Comparison of ENCODE assay signal across 22 cellular contexts in the genomic region with DNA sequence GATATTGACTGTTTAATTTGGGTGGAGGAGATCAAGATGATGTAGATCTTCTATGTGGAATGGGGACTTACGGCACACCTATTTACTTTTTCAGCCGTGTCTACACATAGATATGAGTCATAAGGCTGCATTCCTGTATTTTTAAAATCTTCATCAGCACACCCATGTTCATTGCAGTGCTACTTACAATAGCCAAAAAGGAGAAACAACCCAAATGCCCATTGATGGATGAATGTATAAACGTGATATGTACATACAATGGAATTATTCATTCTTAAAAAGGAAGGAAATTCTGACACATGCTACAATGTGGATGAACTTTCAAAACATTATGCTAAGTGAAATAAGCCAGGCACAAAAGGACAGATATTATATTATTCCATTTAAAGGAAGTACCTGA.
DNase-seq lines count a peak whose midpoint lies in the region; FAIRE-seq and TF ChIP-seq lines count a peak whose summit lies in the region.
"Had no signal": no experiment of that assay in that cellular context is flagged by ENCODE, and none has a peak within 500 bp of the region (broad histone marks: within the 10 kb centered on the region; RNA-seq: fewer than 3 reads in every experiment).

No MANE protein-coding gene starts in this region.

- peaks cover 12% of the 10 kb centered on the region for H3K4me1 ChIP-seq in endothelial cell of umbilical vein (ENCODE audit: control insufficient read depth, extremely low read depth, insufficient read depth, low read length)

- H4K20me1 ChIP-seq in endothelial cell of umbilical vein (replicated peaks; ENCODE audit: control insufficient read depth, extremely low read depth, insufficient read depth, low read length) = no peaks in the 10 kb centered on the region
- H4K20me1 ChIP-seq: BLaER1 treated with 17β-estradiol and CSF1 and Interleukin-3, amounts not matched to agents 10 nM and 100 nM had no signal

- CTCF ChIA-PET in activated naive CD4-positive, alpha-beta T cell treated with anti-CD3 and anti-CD28 coated beads for 36 hours (lab: Charles Lee) = no interaction called here
- CTCF ChIA-PET in endothelial cell of umbilical vein (lab: Charles Lee) = no interaction called here

- H2AFZ ChIP-seq in endothelial cell of umbilical vein (ENCODE audit: low read depth, low read length) = no peak overlapping the region
- H2AFZ ChIP-seq: GM23338 had no signal

- H3K36me3 Mint-ChIP-seq in activated naive CD4-positive, alpha-beta T cell treated with anti-CD3 and anti-CD28 coated beads, Interleukin-2, amount 50 U/mL, for 24 hours = peaks cover 5% of the 10 kb centered on the region
- H3K36me3 Mint-ChIP-seq in activated naive CD4-positive, alpha-beta T cell treated with anti-CD3 and anti-CD28 coated beads for 36 hours (ENCODE audit: low read depth) = no peaks in the 10 kb centered on the region
- H3K36me3 Mint-ChIP-seq: CD8-positive, alpha-beta T cell had no signal

- TF ChIP-seq POLR2A in endothelial cell of umbilical vein (IDR thresholded peaks at IDR 0.05; ENCODE audit: low read depth, low read length) (no peak), GM12892 (IDR thresholded peaks at IDR 0.05; ENCODE audit: low read depth, low read length) (no peak)

- H3K9me3 Mint-ChIP-seq in activated naive CD4-positive, alpha-beta T cell treated with anti-CD3 and anti-CD28 coated beads, Interleukin-2, amount 50 U/mL, for 24 hours = peaks cover 6% of the 10 kb centered on the region
- peaks cover 7% of the 10 kb centered on the region for H3K9me3 Mint-ChIP-seq in activated naive CD4-positive, alpha-beta T cell treated with anti-CD3 and anti-CD28 coated beads for 36 hours
- H3K9me3 Mint-ChIP-seq: GM23338 had no signal

- intact Hi-C loops in activated naive CD4-positive, alpha-beta T cell treated with anti-CD3 and anti-CD28 coated beads for 36 hours (cut with micrococcal nuclease) = no loop called here
- intact Hi-C loops in endothelial cell of umbilical vein (cut with micrococcal nuclease) = no loop called here

- H3K27ac Mint-ChIP-seq in activated naive CD4-positive, alpha-beta T cell treated with anti-CD3 and anti-CD28 coated beads, Interleukin-2, amount 50 U/mL, for 24 hours = peak overlapping the region; percentile 0
- no peak overlapping the region for H3K27ac Mint-ChIP-seq in activated naive CD4-positive, alpha-beta T cell treated with anti-CD3 and anti-CD28 coated beads for 36 hours
- H3K27ac Mint-ChIP-seq: B cell; CD8-positive, alpha-beta T cell; GM23338 had no signal

- H3K4me1 Mint-ChIP-seq in activated naive CD4-positive, alpha-beta T cell treated with anti-CD3 and anti-CD28 coated beads, Interleukin-2, amount 50 U/mL, for 24 hours = peaks cover 23% of the 10 kb centered on the region
- H3K4me1 Mint-ChIP-seq in activated naive CD4-positive, alpha-beta T cell treated with anti-CD3 and anti-CD28 coated beads for 36 hours (ENCODE audit: low read depth) = peaks cover 17% of the 10 kb centered on the region
- H3K4me1 Mint-ChIP-seq: B cell, GM23338 had no signal

- H3K4me3 ChIP-seq in endothelial cell of umbilical vein (replicated peaks in 1 of 3; ENCODE audit: insufficient read depth in 1 of 3, low read depth in 1 of 3, low read length in 3 of 3) = no peak overlapping the region
- H3K4me3 ChIP-seq: BLaER1 treated with 17β-estradiol and CSF1 and Interleukin-3, amounts not matched to agents 10 nM and 100 nM; GM23338 had no signal

- H3K4me2 ChIP-seq in endothelial cell of umbilical vein (ENCODE audit: insufficient read depth, low read length) = peak overlapping the region; percentile 2
- H3K4me2 ChIP-seq: BLaER1 treated with 17β-estradiol and CSF1 and Interleukin-3, amounts not matched to agents 10 nM and 100 nM; GM23338 had no signal

- no peaks in the 10 kb centered on the region for H3K79me2 ChIP-seq in endothelial cell of umbilical vein (ENCODE audit: control insufficient read depth, insufficient read depth, low read length)

- DNase-seq in activated naive CD4-positive, alpha-beta T cell treated with anti-CD3 and anti-CD28 coated beads for 36 hours = no peak
- DNase-seq in endothelial cell of umbilical vein (ENCODE audit: low read depth, low spot score) = peak; percentile 59
- DNase-seq in lung microvascular endothelial cell (ENCODE audit: low read depth in 2 of 2) = peak; percentile 2 to 55
- DNase-seq in GM12892 (ENCODE audit: insufficient read length) = no peak
- DNase-seq in NCI-H2107 treated with DMSO at 0.1 percent for 48 hours (lab: John Stamatoyannopoulos, UW; ENCODE audit: unreplicated experiment) = no peak
- no peak for DNase-seq in NCI-H524 (lab: John Stamatoyannopoulos, UW)
- no peak for DNase-seq in DMS153 treated with DMSO at 0.1 percent for 48 hours (lab: John Stamatoyannopoulos, UW; ENCODE audit: unreplicated experiment)
- DNase-seq: 8988T; Calu3; CD8-positive, alpha-beta T cell; DMS53; HCEC 1CT; IMR-90 had no signal

- H3K4me3 Mint-ChIP-seq in activated naive CD4-positive, alpha-beta T cell treated with anti-CD3 and anti-CD28 coated beads, Interleukin-2, amount 50 U/mL, for 24 hours = no peak overlapping the region
- H3K4me3 Mint-ChIP-seq in activated naive CD4-positive, alpha-beta T cell treated with anti-CD3 and anti-CD28 coated beads for 36 hours = no peak overlapping the region
- H3K4me3 Mint-ChIP-seq: B cell; CD8-positive, alpha-beta T cell; GM23338 had no signal

- no peak overlapping the region for H3K27ac ChIP-seq in endothelial cell of umbilical vein (ENCODE audit: insufficient read depth, low read depth, low read length)
- H3K27ac ChIP-seq: BLaER1 treated with 17β-estradiol and CSF1 and Interleukin-3, amounts not matched to agents 10 nM and 100 nM had no signal

- no peaks in the 10 kb centered on the region for H3K27me3 ChIP-seq in endothelial cell of umbilical vein (ENCODE audit: control insufficient read depth in 2 of 2, insufficient read depth in 2 of 2, low read length in 2 of 2)
- H3K27me3 ChIP-seq: BLaER1 treated with 17β-estradiol and CSF1 and Interleukin-3, amounts not matched to agents 10 nM and 100 nM had no signal

- TF ChIP-seq CTCF in endothelial cell of umbilical vein (IDR thresholded peaks at IDR 0.05; ENCODE audit: extremely low read depth in 1 of 2, insufficient read depth in 1 of 2, low read depth in 1 of 2, low read length in 2 of 2) = no peak

- H3K27me3 Mint-ChIP-seq in activated naive CD4-positive, alpha-beta T cell treated with anti-CD3 and anti-CD28 coated beads, Interleukin-2, amount 50 U/mL, for 24 hours = no peaks in the 10 kb centered on the region
- no peaks in the 10 kb centered on the region for H3K27me3 Mint-ChIP-seq in activated naive CD4-positive, alpha-beta T cell treated with anti-CD3 and anti-CD28 coated beads for 36 hours (ENCODE audit: low read depth)
- H3K27me3 Mint-ChIP-seq: B cell had no signal

- no peaks in the 10 kb centered on the region for H3K36me3 ChIP-seq in endothelial cell of umbilical vein (ENCODE audit: control insufficient read depth in 2 of 2, extremely low read depth in 1 of 2, insufficient read depth in 2 of 2, low read length in 2 of 2)

- peak; percentile 81 for FAIRE-seq in endothelial cell of umbilical vein (lab: Jason Lieb, UNC)
- FAIRE-seq in GM12892 (lab: Jason Lieb, UNC) = no peak
- FAIRE-seq: G401.6, GM12891, GM18507, H54, HTR-8/SVneo had no signal

- no peaks in the 10 kb centered on the region for H3K9me1 ChIP-seq in endothelial cell of umbilical vein (replicated peaks; ENCODE audit: control insufficient read depth, extremely low read depth, insufficient read depth, low read length)

- H3K9ac ChIP-seq in endothelial cell of umbilical vein (replicated peaks; ENCODE audit: extremely low read depth, insufficient read depth, low read length) = no peak overlapping the region
- H3K9ac ChIP-seq: BLaER1 treated with 17β-estradiol and CSF1 and Interleukin-3, amounts not matched to agents 10 nM and 100 nM had no signal

- H3K9me3 ChIP-seq in endothelial cell of umbilical vein (replicated peaks; ENCODE audit: control insufficient read depth, insufficient read depth, low read length) = no peaks in the 10 kb centered on the region

- no TSS peak for BruUV-seq in endothelial cell of umbilical vein (replicated peaks; lab: Mats Ljungman, UMichigan)

- dilution Hi-C loops in endothelial cell of umbilical vein (cut with MboI; ENCODE audit: extremely low pct_ligation_motif_present, low sequenced_read_pairs) = no loop called here

- POLR2A ChIA-PET in endothelial cell of umbilical vein (lab: Charles Lee) = no interaction called here

TF ChIP-seq in endothelial cell of umbilical vein, 7 proteins besides CTCF, POLR2A, EP300 and RAD21:
- TF ChIP-seq POLR2AphosphoS5 (IDR thresholded peaks at IDR 0.05; ENCODE audit: insufficient read depth, low read depth, low read length) (no peak), JUN (IDR thresholded peaks at IDR 0.05; ENCODE audit: borderline replicate concordance, insufficient read depth, insufficient read length, low read depth) (peak; percentile 64), EZH2 (IDR thresholded peaks at IDR 0.05; ENCODE audit: borderline replicate concordance, low read depth, low read length, severe bottlenecking) (no peak), FOS (IDR thresholded peaks at IDR 0.05; ENCODE audit: borderline replicate concordance, insufficient read depth, low read length) (peak; percentile 56)
- TF ChIP-seq, protein P1, sequence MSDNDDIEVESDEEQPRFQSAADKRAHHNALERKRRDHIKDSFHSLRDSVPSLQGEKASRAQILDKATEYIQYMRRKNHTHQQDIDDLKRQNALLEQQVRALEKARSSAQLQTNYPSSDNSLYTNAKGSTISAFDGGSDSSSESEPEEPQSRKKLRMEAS (IDR thresholded peaks at IDR 0.05; ENCODE audit: insufficient read depth, insufficient read length) = no peak

Comparison
In these comparisons a context has a peak if more than half of its experiments do, and no peak if none do; other contexts are left out.
1. DNase-seq: peak in endothelial cell of umbilical vein (single experiment) and lung microvascular endothelial cell (2 of 2); none in activated naive CD4-positive, alpha-beta T cell treated with anti-CD3 and anti-CD28 coated beads for 36 hours (single experiment), GM12892 (single experiment), NCI-H2107 treated with DMSO at 0.1 percent for 48 hours (single experiment), NCI-H524 (0 of 2) and DMS153 treated with DMSO at 0.1 percent for 48 hours (single experiment).